ENCODE assay signal across 8 cellular contexts in genomic region chr3:44992555-44993470, GRCh38. TPM values are rescaled to one million over a fixed set of nuclear protein-coding genes. Genes with fewer than 3 reads are reported as not detected.
A peak's percentile ranks its signal among the peaks of the same experiment; 100 is the strongest.
DNase-seq lines count a peak whose midpoint lies in the region; ATAC-seq, FAIRE-seq and TF ChIP-seq lines count a peak whose summit lies in the region.

No MANE protein-coding gene starts in this region.

- peak; percentile 44 for TF ChIP-seq CTCF in kidney (IDR thresholded peaks at IDR 0.05; ENCODE audit: borderline replicate concordance, extremely low read depth, insufficient read depth)

- FAIRE-seq in kidney (lab: Jason Lieb, UNC), result no peak

- ATAC-seq in GM21515 (IDR thresholded peaks at IDR 0.05; ENCODE audit: unreplicated experiment) (no peak), HG02759 (IDR thresholded peaks at IDR 0.05; ENCODE audit: unreplicated experiment) (no peak)

- H3K9me3 ChIP-seq in HAP-1 (no peaks in the 10 kb centered on the region), kidney (ENCODE audit: control insufficient read depth in 1 of 2, low read length in 2 of 2) (no peaks in the 10 kb centered on the region)

- H3K4me3 ChIP-seq in HAP-1, result no peak overlapping the region
- no peak overlapping the region for H3K4me3 ChIP-seq in kidney (ENCODE audit: low read length in 2 of 2)

- in situ Hi-C loops in HAP-1 (cut with MboI; ENCODE audit: low sequenced_read_pairs), result no loop called here

- CTCF ChIA-PET in activated CD4-positive, alpha-beta memory T cell treated with anti-CD3 and anti-CD28 coated beads, Interleukin-2, amount 10 ng/mL, durations not matched to agents 7 days and 5 days (lab: Charles Lee), result interaction anchor here (0.8 to 4.6 kb wide), 11 partner anchors 8 to 667 kb away, joined by 3 to 33 read pairs (median 8); partner anchors contain the start of genes EXOSC7 and ZDHHC3

- intact Hi-C loops in kidney (cut with DNase I), result no loop called here

- DNase-seq in AML-193 (lab: John Stamatoyannopoulos, UW), result peak; percentile 17 to 38
- peak; percentile 17 to 50 for DNase-seq in HAP-1 (ENCODE audit: low spot score in 2 of 2)
- peak; percentile 31 for DNase-seq in activated CD4-positive, alpha-beta memory T cell treated with anti-CD3 and anti-CD28 coated beads, Interleukin-2, amount 10 ng/mL, durations not matched to agents 7 days and 5 days
- DNase-seq in kidney, result no peak
- no peak for DNase-seq in epidermal melanocyte (ENCODE audit: insufficient read length, low spot score)
- DNase-seq in DMS79 treated with DMSO at 0.1 percent for 48 hours (lab: John Stamatoyannopoulos, UW), result no peak

- H3K9me3 Mint-ChIP-seq in activated CD4-positive, alpha-beta memory T cell treated with anti-CD3 and anti-CD28 coated beads, Interleukin-2, amount 10 ng/mL, durations not matched to agents 7 days and 5 days, result no peaks in the 10 kb centered on the region

- no peaks in the 10 kb centered on the region for H3K27me3 Mint-ChIP-seq in activated CD4-positive, alpha-beta memory T cell treated with anti-CD3 and anti-CD28 coated beads, Interleukin-2, amount 10 ng/mL, durations not matched to agents 7 days and 5 days

- H3K36me3 ChIP-seq in HAP-1 (replicated peaks) (peaks cover 74% of the 10 kb centered on the region), kidney (ENCODE audit: control insufficient read depth in 1 of 2, insufficient read depth in 2 of 2, low read length in 2 of 2) (peaks cover 18 to 24% of the 10 kb centered on the region in 2 donors)

- H3K27ac Mint-ChIP-seq in activated CD4-positive, alpha-beta memory T cell treated with anti-CD3 and anti-CD28 coated beads, Interleukin-2, amount 10 ng/mL, durations not matched to agents 7 days and 5 days, result no peak overlapping the region

- H3K27ac ChIP-seq in kidney (ENCODE audit: low read depth in 2 of 2, low read length in 2 of 2), result peak overlapping the region; percentile 14 to 64

- no peaks in the 10 kb centered on the region for H3K27me3 ChIP-seq in HAP-1 (ENCODE audit: low read depth)

- peaks cover 9% of the 10 kb centered on the region; the same call in 1 of the 2 replicates for H3K4me1 ChIP-seq in HAP-1
- H3K4me1 ChIP-seq in kidney (ENCODE audit: control insufficient read depth in 1 of 2, insufficient read depth in 1 of 2, low read depth in 1 of 2, low read length in 2 of 2), result peaks cover 13 to 17% of the 10 kb centered on the region in 2 donors

- H3K36me3 Mint-ChIP-seq in activated CD4-positive, alpha-beta memory T cell treated with anti-CD3 and anti-CD28 coated beads, Interleukin-2, amount 10 ng/mL, durations not matched to agents 7 days and 5 days (ENCODE audit: low read depth), result peaks cover 55% of the 10 kb centered on the region

- H3K4me1 Mint-ChIP-seq in activated CD4-positive, alpha-beta memory T cell treated with anti-CD3 and anti-CD28 coated beads, Interleukin-2, amount 10 ng/mL, durations not matched to agents 7 days and 5 days, result peaks cover 25% of the 10 kb centered on the region

- POLR2A ChIA-PET in activated CD4-positive, alpha-beta memory T cell treated with anti-CD3 and anti-CD28 coated beads, Interleukin-2, amount 10 ng/mL, durations not matched to agents 7 days and 5 days (lab: Charles Lee), result interaction anchor here (0.9 to 2.3 kb wide), 5 partner anchors 10 to 43 kb away, joined by 3 to 6 read pairs (median 4); partner anchors contain the start of genes EXOSC7 and ZDHHC3

- H3K9ac ChIP-seq in kidney (ENCODE audit: low read length in 2 of 2), result no peak overlapping the region

- H3K4me3 Mint-ChIP-seq in activated CD4-positive, alpha-beta memory T cell treated with anti-CD3 and anti-CD28 coated beads, Interleukin-2, amount 10 ng/mL, durations not matched to agents 7 days and 5 days, result no peak overlapping the region

RNA-seq across cellular contexts. Expression of gene EXOSC7, which starts 16.8 kb away (rescaled TPM):
- 10 to 100 TPM; 38.0 to 40.8 TPM for total RNA-seq in activated CD4-positive, alpha-beta memory T cell treated with anti-CD3 and anti-CD28 coated beads, Interleukin-2, amount 10 ng/mL, durations not matched to agents 7 days and 5 days
- total RNA-seq in kidney, result 43.8 TPM
- 71.8 TPM for polyA plus RNA-seq in kidney (ENCODE audit: insufficient read depth, low read depth, low replicate concordance)

RNA-seq across cellular contexts. Expression of gene ZDHHC3, which starts 16.8 kb away (rescaled TPM):
- total RNA-seq in activated CD4-positive, alpha-beta memory T cell treated with anti-CD3 and anti-CD28 coated beads, Interleukin-2, amount 10 ng/mL, durations not matched to agents 7 days and 5 days, result 10 to 100 TPM; 46.6 to 51.6 TPM
- 71.5 TPM for total RNA-seq in kidney
- polyA plus RNA-seq in kidney (ENCODE audit: insufficient read depth, low read depth, low replicate concordance), result 60.2 TPM

RNA-seq across cellular contexts. Expression of gene CLEC3B, which starts 33.3 kb away (rescaled TPM):
- not detected for total RNA-seq in activated CD4-positive, alpha-beta memory T cell treated with anti-CD3 and anti-CD28 coated beads, Interleukin-2, amount 10 ng/mL, durations not matched to agents 7 days and 5 days
- 45.3 TPM for total RNA-seq in kidney
- 284 TPM for polyA plus RNA-seq in kidney (ENCODE audit: insufficient read depth, low read depth, low replicate concordance)

Comparison
In these comparisons a context has a peak if more than half of its experiments do, and no peak if none do; other contexts are left out.
1. DNase-seq: peak in AML-193 (2 of 2), HAP-1 (2 of 2) and activated CD4-positive, alpha-beta memory T cell treated with anti-CD3 and anti-CD28 coated beads, Interleukin-2, amount 10 ng/mL, durations not matched to agents 7 days and 5 days (single experiment); none in kidney (single experiment), epidermal melanocyte (single experiment) and DMS79 treated with DMSO at 0.1 percent for 48 hours (single experiment).
2. RNA of gene CLEC3B, which starts 33.3 kb away (total RNA-seq): 45.3 TPM in kidney (single experiment); not detected in activated CD4-positive, alpha-beta memory T cell treated with anti-CD3 and anti-CD28 coated beads, Interleukin-2, amount 10 ng/mL, durations not matched to agents 7 days and 5 days; every median in the first group is over 10 times any median in the second.